Comparison of ENCODE assay signal across 22 cellular contexts in the genomic region with DNA sequence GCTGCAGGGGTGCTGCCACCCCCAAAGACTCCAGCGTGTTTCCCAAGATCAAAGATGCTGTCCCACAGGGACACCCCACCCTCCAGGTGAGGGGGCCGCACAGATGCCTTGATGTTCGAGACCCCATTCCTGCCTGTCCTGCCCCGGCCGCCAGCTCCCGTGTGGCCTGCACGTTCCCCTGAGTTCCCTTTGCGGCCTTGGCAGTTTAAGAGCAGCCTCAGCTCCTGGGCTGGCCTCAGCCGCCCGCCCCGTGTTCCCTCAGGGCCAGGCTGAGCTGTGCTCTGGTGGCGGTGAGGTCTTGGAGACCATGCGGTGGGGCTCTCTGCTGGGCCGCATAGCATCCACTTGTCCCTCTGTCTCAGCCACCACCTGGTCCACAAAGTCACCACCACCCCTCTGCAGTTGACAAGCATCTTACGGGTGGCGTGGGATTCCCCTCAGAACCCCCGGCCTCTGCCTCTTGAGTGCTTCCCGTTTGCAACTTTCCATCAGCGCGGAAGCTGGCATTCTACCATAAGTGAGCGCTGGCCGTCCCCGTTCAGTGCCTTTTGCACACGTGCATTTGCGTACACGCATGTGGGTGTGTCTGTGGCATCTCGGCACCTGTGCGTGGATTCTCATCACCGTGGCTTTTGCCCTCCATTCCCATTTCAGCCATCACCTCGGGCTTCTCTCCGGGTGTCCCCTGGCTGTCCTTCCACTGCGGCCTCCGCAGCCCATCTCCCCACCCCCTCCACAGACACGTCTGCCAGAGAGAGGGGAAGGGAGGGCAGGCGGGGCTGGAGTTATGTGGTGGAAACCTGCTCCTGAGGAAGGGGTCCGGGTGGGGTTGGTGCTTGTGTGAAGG. TPM values are rescaled to one million over a fixed set of nuclear protein-coding genes. Genes with fewer than 3 reads are reported as not detected.
DNase-seq lines count a peak whose midpoint lies in the region; ATAC-seq, FAIRE-seq and TF ChIP-seq lines count a peak whose summit lies in the region.
"Had no signal": no experiment of that assay in that cellular context is flagged by ENCODE, and none has a peak within 500 bp of the region (broad histone marks: within the 10 kb centered on the region; RNA-seq: fewer than 3 reads in every experiment).

No MANE protein-coding gene starts in this region.

- no peak for ATAC-seq in GM23338
- ATAC-seq in CD4-positive, alpha-beta T cell (ENCODE audit: poor library complexity), result no peak
- no peak for ATAC-seq in GM18867 (IDR thresholded peaks at IDR 0.05; ENCODE audit: unreplicated experiment)
- ATAC-seq: CD8-positive, alpha-beta T cell had no signal

- no peaks in the 10 kb centered on the region for H3K23me2 ChIP-seq in H1 (ENCODE audit: low read depth, low read length)

- H2BK12ac ChIP-seq in H1 (ENCODE audit: low read depth, low read length), result no peak overlapping the region
- no peak overlapping the region for H2BK12ac ChIP-seq in mesenchymal stem cell (ENCODE audit: low read length in 2 of 2)

- no peak for TF ChIP-seq RAD21 in H1 (IDR thresholded peaks at IDR 0.05 in 1 of 2, conservative IDR thresholded peaks at IDR 0.05 in 1 of 2; ENCODE audit: low read depth in 2 of 2, low read length in 2 of 2)

- no peak overlapping the region for H3K23ac ChIP-seq in H1 (ENCODE audit: insufficient read length)
- H3K23ac ChIP-seq in mesenchymal stem cell (ENCODE audit: low read length in 2 of 2), result no peak overlapping the region

- H2AK5ac ChIP-seq in H1 (ENCODE audit: low read depth, low read length), result no peak overlapping the region
- H2AK5ac ChIP-seq in mesenchymal stem cell (ENCODE audit: low read length, severe bottlenecking), result peak overlapping the region; percentile 7

- H2AFZ ChIP-seq in GM23338, result no peak overlapping the region
- H2AFZ ChIP-seq in H1 (ENCODE audit: low read length), result no peak overlapping the region
- H2AFZ ChIP-seq in mesenchymal stem cell (ENCODE audit: low read depth, low read length), result no peak overlapping the region

- H3K27ac ChIP-seq in BLaER1, result no peak overlapping the region
- no peak overlapping the region for H3K27ac ChIP-seq in GM23338 (ENCODE audit: low read depth)
- H3K27ac ChIP-seq in H1 (ENCODE audit: low read depth, low read length), result no peak overlapping the region; the same call in 1 of the 2 replicates
- peak overlapping the region; percentile 9 for H3K27ac ChIP-seq in mesenchymal stem cell (ENCODE audit: low read length, poor library complexity, severe bottlenecking)
- no peak overlapping the region for H3K27ac ChIP-seq in CD4-positive, alpha-beta T cell (ENCODE audit: low read depth, low read length)
- no peak overlapping the region for H3K27ac ChIP-seq in WERI-Rb-1
- H3K27ac ChIP-seq: KMS-11 had no signal

- peaks cover 91% of the 10 kb centered on the region for H3K36me3 Mint-ChIP-seq in GM23338 (ENCODE audit: low read depth)
- H3K36me3 Mint-ChIP-seq in CD4-positive, alpha-beta T cell (ENCODE audit: low read depth), result no peaks in the 10 kb centered on the region
- H3K36me3 Mint-ChIP-seq: CD8-positive, alpha-beta T cell had no signal

- H3K27me3 ChIP-seq in BLaER1 (peaks cover 19% of the 10 kb centered on the region; the same call in 1 of the 2 replicates), GM23338 (ENCODE audit: insufficient read depth) (no peaks in the 10 kb centered on the region), H1 (replicated peaks in 1 of 4; ENCODE audit: control insufficient read depth in 3 of 4, extremely low read depth in 1 of 4, insufficient read depth in 3 of 4, low read length in 3 of 4) (no peaks in the 10 kb centered on the region), mesenchymal stem cell (ENCODE audit: control insufficient read depth in 1 of 2, insufficient read depth in 1 of 2, low read length in 2 of 2) (no peaks in the 10 kb centered on the region), WERI-Rb-1 (ENCODE audit: insufficient read depth, low read depth, severe bottlenecking) (no peaks in the 10 kb centered on the region)
- H3K27me3 ChIP-seq in CD4-positive, alpha-beta T cell (ENCODE audit: control insufficient read depth, insufficient read depth, low read length), result no peaks in the 10 kb centered on the region
- H3K27me3 ChIP-seq: BE2C had no signal

- no peak overlapping the region for H2BK20ac ChIP-seq in H1 (ENCODE audit: low read length)

- H3K18ac ChIP-seq in H1 (ENCODE audit: extremely low read depth, low read length), result no peak overlapping the region
- no peak overlapping the region for H3K18ac ChIP-seq in mesenchymal stem cell (ENCODE audit: low read depth in 1 of 2, low read length in 2 of 2)

- no peak for TF ChIP-seq EP300 in H1 (IDR thresholded peaks at IDR 0.05; ENCODE audit: borderline replicate concordance in 1 of 2, low read depth in 2 of 2, low read length in 2 of 2)

- H3K27me3 Mint-ChIP-seq in GM23338 (ENCODE audit: insufficient read depth, low read depth, poor library complexity), result peaks cover 2% of the 10 kb centered on the region
- H3K27me3 Mint-ChIP-seq in CD4-positive, alpha-beta T cell, result no peaks in the 10 kb centered on the region

- no peak overlapping the region for H4K5ac ChIP-seq in H1 (ENCODE audit: insufficient read length, low read depth, low read length)

- H3K4me3 Mint-ChIP-seq in GM23338, result no peak overlapping the region
- no peak overlapping the region for H3K4me3 Mint-ChIP-seq in CD4-positive, alpha-beta T cell
- H3K4me3 Mint-ChIP-seq: CD8-positive, alpha-beta T cell had no signal

- H2BK15ac ChIP-seq in H1 (ENCODE audit: low read length) (no peak overlapping the region), mesenchymal stem cell (ENCODE audit: low read depth, poor library complexity, severe bottlenecking) (no peak overlapping the region)

- no peak for FAIRE-seq in H1 (lab: Jason Lieb, UNC)
- FAIRE-seq: A204.1, GM12892, GM18507 had no signal

- CTCF ChIA-PET in H1 (lab: Charles Lee; ENCODE audit: partially characterized antibody), result no interaction called here
- CTCF ChIA-PET in CD4-positive, alpha-beta T cell (lab: Charles Lee), result no interaction called here

- H3K9me2 ChIP-seq in GM23338 (ENCODE audit: insufficient read depth), result no peaks in the 10 kb centered on the region

- H4K8ac ChIP-seq in H1 (ENCODE audit: extremely low read depth, insufficient read depth, low read length) (peak overlapping the region; percentile 46; the same call in 1 of the 2 replicates), mesenchymal stem cell (ENCODE audit: low read length) (no peak overlapping the region)

- intact Hi-C loops in CD4-positive, alpha-beta T cell (cut with DNase I, micrococcal nuclease), result no loop called here

- H2BK120ac ChIP-seq in H1 (replicated peaks; ENCODE audit: low read depth, low read length) (no peak overlapping the region), mesenchymal stem cell (ENCODE audit: low read depth, low read length) (no peak overlapping the region)

- H3K4me1 ChIP-seq in BLaER1 (peaks cover 100% of the 10 kb centered on the region), GM23338 (ENCODE audit: insufficient read depth) (no peaks in the 10 kb centered on the region), H1 (replicated peaks in 1 of 4; ENCODE audit: control insufficient read depth in 3 of 4, insufficient read depth in 4 of 4, low read length in 3 of 4) (peaks cover 0 to 3% (median 0%) of the 10 kb centered on the region in 4 experiments; a peak in 1 of 7 replicates), mesenchymal stem cell (ENCODE audit: control insufficient read depth, insufficient read depth, low read depth, low read length) (peaks cover 36% of the 10 kb centered on the region)
- H3K4me1 ChIP-seq: BE2C had no signal

- H3K79me1 ChIP-seq in H1 (ENCODE audit: low read depth, low read length), result no peaks in the 10 kb centered on the region
- peaks cover 45% of the 10 kb centered on the region for H3K79me1 ChIP-seq in mesenchymal stem cell (replicated peaks; ENCODE audit: low read length, poor library complexity, severe bottlenecking)

- peaks cover 2% of the 10 kb centered on the region; the same call in 1 of the 3 replicates for H3K9me3 Mint-ChIP-seq in GM23338
- H3K9me3 Mint-ChIP-seq in CD4-positive, alpha-beta T cell, result no peaks in the 10 kb centered on the region
- H3K9me3 Mint-ChIP-seq: CD8-positive, alpha-beta T cell had no signal

- no peak for TF ChIP-seq POLR2A in H1 (IDR thresholded peaks at IDR 0.05; ENCODE audit: control extremely low read depth in 1 of 2, low read depth in 2 of 2, low read length in 2 of 2)

- H3K4me2 ChIP-seq in BLaER1, result peak overlapping the region; percentile 92
- H3K4me2 ChIP-seq in GM23338, result no peak overlapping the region
- no peak overlapping the region for H3K4me2 ChIP-seq in H1 (ENCODE audit: insufficient read depth in 1 of 2, low read depth in 2 of 2, low read length in 2 of 2)
- no peak overlapping the region for H3K4me2 ChIP-seq in mesenchymal stem cell (ENCODE audit: low read length, poor library complexity, severe bottlenecking)
- H3K4me2 ChIP-seq: KMS-11 had no signal

- no peak for TF ChIP-seq CTCF in GM23338 (conservative IDR thresholded peaks at IDR 0.05; ENCODE audit: low read depth in 2 of 2)
- TF ChIP-seq CTCF in H1 (IDR thresholded peaks at IDR 0.05; ENCODE audit: control extremely low read depth in 1 of 3, insufficient read depth in 1 of 3, low read depth in 1 of 3, low read length in 3 of 3), result no peak
- TF ChIP-seq CTCF in CD4-positive, alpha-beta T cell (IDR thresholded peaks at IDR 0.05), result no peak
- no peak for TF ChIP-seq CTCF in WERI-Rb-1 (IDR thresholded peaks at IDR 0.05; ENCODE audit: low read depth, low read length)

- peaks cover 18% of the 10 kb centered on the region; the same call in 1 of the 2 replicates for H4K20me1 ChIP-seq in BLaER1
- H4K20me1 ChIP-seq in GM23338 (replicated peaks; ENCODE audit: insufficient read depth), result peaks cover 5% of the 10 kb centered on the region; the same call in 1 of the 2 replicates
- H4K20me1 ChIP-seq in H1 (replicated peaks in 1 of 2; ENCODE audit: control insufficient read depth in 1 of 2, insufficient read depth in 2 of 2, low read length in 2 of 2), result peaks cover 12 to 32% of the 10 kb centered on the region in 2 experiments

- H3K9ac ChIP-seq in BLaER1, result no peak overlapping the region
- no peak overlapping the region for H3K9ac ChIP-seq in H1 (replicated peaks in 1 of 4; ENCODE audit: extremely low read depth in 1 of 4, low read depth in 3 of 4, low read length in 3 of 4)
- no peak overlapping the region for H3K9ac ChIP-seq in mesenchymal stem cell (ENCODE audit: low read length)
- H3K9ac ChIP-seq: KMS-11 had no signal

- WGBS in H1 (ENCODE audit: extremely low coverage in 1 of 2, insufficient coverage in 1 of 2, insufficient read length in 1 of 2, insufficient replicate concordance in 2 of 2, low coverage in 1 of 2, low lambda C conversion rate in 2 of 2, missing lambda C conversion rate in 1 of 2), 2 experiments, result 90% methylated on average over 31 of the region's 36 CpGs; no CpG with 5 or more reads in 1 of the 2 experiments
- 94% methylated on average over 33 of the region's 36 CpGs for WGBS in mesenchymal stem cell

- DNase-seq in GM23338 (ENCODE audit: low spot score), result no peak
- no peak for DNase-seq in H1 (ENCODE audit: low read depth in 1 of 2, low spot score in 2 of 2)
- no peak for DNase-seq in mesenchymal stem cell
- no peak for DNase-seq in stimulated activated CD4-positive, alpha-beta T cell treated with anti-CD3 and anti-CD28 coated beads, Interleukin-12 subunit alpha, Interleukin-12 subunit beta, amount 100 ng/mL, for 4 hours
- DNase-seq in CD4-positive, alpha-beta T cell, result no peak
- no peak for DNase-seq in WERI-Rb-1
- DNase-seq: BE2C; Calu3; CD8-positive, alpha-beta T cell; GF-D8; HCEC 1CT; NCI-H187 treated with DMSO at 0.1 percent for 48 hours; NCI-H2227 treated with DMSO at 0.1 percent for 48 hours; NCI-H510A treated with DMSO at 0.1 percent for 48 hours; NCI-H774; SIG-M5 had no signal

- H2BK5ac ChIP-seq in H1 (ENCODE audit: low read depth, low read length) (no peak overlapping the region), mesenchymal stem cell (ENCODE audit: low read depth, low read length, poor library complexity, severe bottlenecking) (no peak overlapping the region)

- H3K36me3 ChIP-seq in BLaER1, result no peaks in the 10 kb centered on the region
- peaks cover 22% of the 10 kb centered on the region; the same call in 1 of the 2 replicates for H3K36me3 ChIP-seq in GM23338 (ENCODE audit: insufficient read depth)
- peaks cover 27 to 84% (median 72%) of the 10 kb centered on the region in 4 experiments for H3K36me3 ChIP-seq in H1 (ENCODE audit: control insufficient read depth in 2 of 4, insufficient read depth in 4 of 4, low read length in 3 of 4)
- peaks cover 93 to 98% of the 10 kb centered on the region in 2 experiments for H3K36me3 ChIP-seq in mesenchymal stem cell (ENCODE audit: control insufficient read depth in 1 of 2, insufficient read depth in 2 of 2, low read depth in 1 of 2, low read length in 2 of 2)
- peaks cover 79% of the 10 kb centered on the region for H3K36me3 ChIP-seq in WERI-Rb-1

- H3K9me3 ChIP-seq in BLaER1 (no peaks in the 10 kb centered on the region), H1 (ENCODE audit: insufficient read depth in 2 of 2, low read depth in 1 of 2, low read length in 1 of 2) (no peaks in the 10 kb centered on the region), mesenchymal stem cell (ENCODE audit: control insufficient read depth, low read length) (no peaks in the 10 kb centered on the region), WERI-Rb-1 (ENCODE audit: severe bottlenecking) (no peaks in the 10 kb centered on the region)
- H3K9me3 ChIP-seq in CD4-positive, alpha-beta T cell (ENCODE audit: control insufficient read depth, low read length), result no peaks in the 10 kb centered on the region
- H3K9me3 ChIP-seq: BE2C had no signal

- H3K14ac ChIP-seq in H1 (ENCODE audit: insufficient read length) (no peak overlapping the region), mesenchymal stem cell (ENCODE audit: low read length in 2 of 2) (no peak overlapping the region)

- H3K4me3 ChIP-seq in BLaER1 (no peak overlapping the region), GM23338 (no peak overlapping the region), H1 (ENCODE audit: extremely low read depth in 1 of 4, insufficient read depth in 2 of 4, low read depth in 3 of 4, low read length in 4 of 4) (no peak overlapping the region), mesenchymal stem cell (ENCODE audit: insufficient read depth in 1 of 2, low read depth in 1 of 2, low read length in 2 of 2) (no peak overlapping the region), WERI-Rb-1 (ENCODE audit: low read depth, low read length) (no peak overlapping the region)

- POLR2A ChIA-PET in H1 (lab: Charles Lee; ENCODE audit: partially characterized antibody), result interaction anchor here (0.9 to 1.8 kb wide), 3 partner anchors 9 to 32 kb away, joined by 3 to 4 read pairs (median 3); no protein-coding TSS in a partner anchor
- POLR2A ChIA-PET in CD4-positive, alpha-beta T cell (lab: Charles Lee), result no interaction called here

- H3K56ac ChIP-seq in H1 (replicated peaks; ENCODE audit: insufficient read length, low read depth, low read length), result no peak overlapping the region

- H3F3A ChIP-seq in GM23338 (replicated peaks; ENCODE audit: low read depth), result no peaks in the 10 kb centered on the region

- H3K79me2 ChIP-seq in GM23338 (replicated peaks; ENCODE audit: insufficient read depth), result no peaks in the 10 kb centered on the region
- no peaks in the 10 kb centered on the region for H3K79me2 ChIP-seq in H1 (ENCODE audit: control insufficient read depth in 1 of 2, insufficient read depth in 2 of 2, low read length in 2 of 2)

- H3K4me1 Mint-ChIP-seq in GM23338, result peaks cover 4% of the 10 kb centered on the region; the same call in 1 of the 3 replicates
- H3K4me1 Mint-ChIP-seq in CD4-positive, alpha-beta T cell (ENCODE audit: low read depth), result no peaks in the 10 kb centered on the region

- H3K27ac Mint-ChIP-seq in GM23338, result 0 out of 2 replicates have a peak overlapping the region, but pooled peaks have one; percentile 14
- H3K27ac Mint-ChIP-seq in CD4-positive, alpha-beta T cell, result no peak overlapping the region
- H3K27ac Mint-ChIP-seq: CD8-positive, alpha-beta T cell had no signal

- no peak overlapping the region for H3K4ac ChIP-seq in H1 (replicated peaks; ENCODE audit: insufficient read length, low read depth, low read length)
- H3K4ac ChIP-seq in mesenchymal stem cell (ENCODE audit: low read depth in 1 of 2, low read length in 2 of 2), result no peak overlapping the region

- H4K91ac ChIP-seq in H1 (replicated peaks; ENCODE audit: insufficient read length, low read length) (no peak overlapping the region), mesenchymal stem cell (ENCODE audit: low read length) (no peak overlapping the region)

RNA-seq across cellular contexts. Expression of gene CTTN, which starts 35.9 kb away (rescaled TPM):
- total RNA-seq in GM23338 (2014; rRNA removed; shearing (Covaris generic)), result 327 and 343 TPM in 2 replicates
- polyA plus RNA-seq in GM23338 (2016; fragmentation: Nextera tagmentation; extraction: Ambion mirVana), result 148 and 163 TPM in 2 replicates
- 207 and 216 TPM in 2 replicates for total RNA-seq in H1 (2021; fragmentation: NEBNext Ultra II Directional; extraction: Animal tissue kit (Norgen Biotek cat#: 25700))
- polyA plus RNA-seq in H1 (2011; rRNA removed), result 84.6 and 125 TPM in 2 replicates
- polyA plus RNA-seq in H1 (2011; cell fraction: cytosol; rRNA removed), result 128 TPM
- polyA plus RNA-seq in H1 (2011; cell fraction: nucleus; rRNA removed), result 425 TPM
- polyA plus RNA-seq in H1 (2012, experiment 1 of 2), result 187 to 200 TPM (median 193 TPM) in 4 replicates
- polyA plus RNA-seq in H1 (2012, experiment 2 of 2), result 30.1 TPM
- 117 TPM for polyA plus RNA-seq in H1 (2013, experiment 1 of 2)
- 107 TPM for polyA plus RNA-seq in H1 (2013, experiment 2 of 2)
- polyA minus RNA-seq in H1 (2011; rRNA and poly(A)+ RNA removed), result 145 and 156 TPM in 2 replicates
- polyA minus RNA-seq in H1 (2011; cell fraction: cytosol; rRNA and poly(A)+ RNA removed), result 92.5 TPM
- polyA minus RNA-seq in H1 (2011; cell fraction: nucleus; rRNA and poly(A)+ RNA removed), result 161 TPM
- polyA plus RNA-seq in mesenchymal stem cell (2013, experiment 1 of 2), result 258 TPM
- 243 TPM for polyA plus RNA-seq in mesenchymal stem cell (2013, experiment 2 of 2)
- under 1 TPM; 0.45 to 0.80 TPM for total RNA-seq in CD4-positive, alpha-beta T cell

Comparison
In these comparisons a context has a peak if more than half of its experiments do, and no peak if none do; other contexts are left out.
1. RNA of gene CTTN, which starts 35.9 kb away (total RNA-seq): 327 to 343 TPM in GM23338 and 207 to 216 TPM in H1; 0.45 to 0.80 TPM in CD4-positive, alpha-beta T cell; every median in the first group is over 100 times any median in the second.